8 cellular contexts compared by ENCODE assay signal in the genomic region with DNA sequence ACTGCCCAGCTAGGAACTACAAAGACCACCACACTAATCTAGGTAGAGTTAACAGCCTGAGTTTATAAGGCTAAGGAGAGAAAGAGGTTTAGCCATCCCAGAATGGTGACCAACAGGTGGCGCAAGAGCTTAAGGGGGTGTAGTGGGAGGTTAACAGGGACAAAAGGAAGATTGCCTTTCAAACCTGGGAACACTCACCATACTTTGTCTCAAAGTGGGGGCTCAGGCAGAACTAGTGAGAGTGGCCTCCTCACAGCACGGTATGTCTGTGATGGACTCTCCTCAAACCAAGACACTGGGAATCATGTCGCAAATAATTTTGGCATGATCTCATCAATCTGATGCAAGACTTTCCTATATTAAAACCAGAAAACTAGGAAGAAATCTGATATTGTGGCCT. TPM values are rescaled to one million over a fixed set of nuclear protein-coding genes. Genes with fewer than 3 reads are reported as not detected.
DNase-seq lines count a peak whose midpoint lies in the region; ATAC-seq and TF ChIP-seq lines count a peak whose summit lies in the region.

No MANE protein-coding gene starts in this region.

- TF ChIP-seq POLR2A in esophagus muscularis mucosa (IDR thresholded peaks at IDR 0.05; ENCODE audit: low read depth) = no peak
- no peak for TF ChIP-seq POLR2A in gastrocnemius medialis (IDR thresholded peaks at IDR 0.05)

- intact Hi-C loops in esophagus muscularis mucosa (cut with DNase I) (no loop called here), gastrocnemius medialis (cut with DNase I; ENCODE audit: low total_unique reads) (loop anchor here (5.0 kb wide), 1 partner anchor 150 kb away; no protein-coding TSS in a partner anchor)

- H3K36me3 ChIP-seq in esophagus muscularis mucosa = peaks cover 29 to 89% (median 74%) of the 10 kb centered on the region in 4 donors
- H3K36me3 ChIP-seq in gastrocnemius medialis = peaks cover 0 to 82% of the 10 kb centered on the region in 2 donors

- H3K4me3 ChIP-seq in esophagus muscularis mucosa = no peak overlapping the region
- H3K4me3 ChIP-seq in gastrocnemius medialis = no peak overlapping the region

- peak in 1 of 2 donors; percentile 51 for ATAC-seq in gastrocnemius medialis
- no peak for ATAC-seq in HG02840 (IDR thresholded peaks at IDR 0.05; ENCODE audit: low FRiP score, unreplicated experiment)
- no peak for ATAC-seq in HG03565 (IDR thresholded peaks at IDR 0.05; ENCODE audit: unreplicated experiment)

- peaks cover 0 to 14% (median 12%) of the 10 kb centered on the region in 4 donors for H3K4me1 ChIP-seq in esophagus muscularis mucosa
- H3K4me1 ChIP-seq in gastrocnemius medialis = peaks cover 0 to 13% of the 10 kb centered on the region in 2 donors

- in situ Hi-C loops in gastrocnemius medialis (cut with MboI; ENCODE audit: low sequenced_read_pairs in 4 of 4) = no loop called here

- peak; percentile 6 to 8 for DNase-seq in NCI-H2081 (lab: John Stamatoyannopoulos, UW)
- DNase-seq in NCI-H2081 treated with DMSO at 0.1 percent for 48 hours (lab: John Stamatoyannopoulos, UW) = no peak
- peak; percentile 17 for DNase-seq in NCI-H226
- DNase-seq in activated CD8-positive, alpha-beta memory T cell treated with anti-CD3 and anti-CD28 coated beads for 4 hours (ENCODE audit: low read depth in 2 of 2) = peak; percentile 22 to 39
- DNase-seq in esophagus muscularis mucosa (ENCODE audit: extremely low spot score) = no peak
- DNase-seq in gastrocnemius medialis = no peak

- no peak for TF ChIP-seq EP300 in esophagus muscularis mucosa (IDR thresholded peaks at IDR 0.05)

- WGBS in esophagus muscularis mucosa = 86% methylated on average over 3 of the region's 3 CpGs

- no peaks in the 10 kb centered on the region for H3K9me3 ChIP-seq in esophagus muscularis mucosa
- no peaks in the 10 kb centered on the region for H3K9me3 ChIP-seq in gastrocnemius medialis

- no peaks in the 10 kb centered on the region for H3K27me3 ChIP-seq in esophagus muscularis mucosa
- no peaks in the 10 kb centered on the region for H3K27me3 ChIP-seq in gastrocnemius medialis

- H3K27ac ChIP-seq in esophagus muscularis mucosa (replicated peaks in 1 of 4) (no peak overlapping the region), gastrocnemius medialis (peak overlapping the region in 1 of 4 donors; percentile 36)

- TF ChIP-seq CTCF in esophagus muscularis mucosa (IDR thresholded peaks at IDR 0.05) (peak; percentile 26 to 48 (median 41)), gastrocnemius medialis (IDR thresholded peaks at IDR 0.05 in 4 of 5, conservative IDR thresholded peaks at IDR 0.05 in 1 of 5) (peak; percentile 12 to 51 (median 25))

RNA-seq across cellular contexts. Expression of a gene that starts 23.4 kb away (rescaled TPM):
- total RNA-seq in esophagus muscularis mucosa (100 to 1,000 TPM; 342 to 444 (median 375) TPM), gastrocnemius medialis (100 to 1,000 TPM in 3 of 4 donors, 10 to 100 TPM in 1; 82.8 to 138 (median 129) TPM)

Comparison
In these comparisons a context has a peak if more than half of its experiments do, and no peak if none do; other contexts are left out.
1. DNase-seq: peak in NCI-H2081 (2 of 2), NCI-H226 (single experiment) and activated CD8-positive, alpha-beta memory T cell treated with anti-CD3 and anti-CD28 coated beads for 4 hours (2 of 2); none in NCI-H2081 treated with DMSO at 0.1 percent for 48 hours (single experiment), esophagus muscularis mucosa (single experiment) and gastrocnemius medialis (0 of 2).